In the genomic region with DNA sequence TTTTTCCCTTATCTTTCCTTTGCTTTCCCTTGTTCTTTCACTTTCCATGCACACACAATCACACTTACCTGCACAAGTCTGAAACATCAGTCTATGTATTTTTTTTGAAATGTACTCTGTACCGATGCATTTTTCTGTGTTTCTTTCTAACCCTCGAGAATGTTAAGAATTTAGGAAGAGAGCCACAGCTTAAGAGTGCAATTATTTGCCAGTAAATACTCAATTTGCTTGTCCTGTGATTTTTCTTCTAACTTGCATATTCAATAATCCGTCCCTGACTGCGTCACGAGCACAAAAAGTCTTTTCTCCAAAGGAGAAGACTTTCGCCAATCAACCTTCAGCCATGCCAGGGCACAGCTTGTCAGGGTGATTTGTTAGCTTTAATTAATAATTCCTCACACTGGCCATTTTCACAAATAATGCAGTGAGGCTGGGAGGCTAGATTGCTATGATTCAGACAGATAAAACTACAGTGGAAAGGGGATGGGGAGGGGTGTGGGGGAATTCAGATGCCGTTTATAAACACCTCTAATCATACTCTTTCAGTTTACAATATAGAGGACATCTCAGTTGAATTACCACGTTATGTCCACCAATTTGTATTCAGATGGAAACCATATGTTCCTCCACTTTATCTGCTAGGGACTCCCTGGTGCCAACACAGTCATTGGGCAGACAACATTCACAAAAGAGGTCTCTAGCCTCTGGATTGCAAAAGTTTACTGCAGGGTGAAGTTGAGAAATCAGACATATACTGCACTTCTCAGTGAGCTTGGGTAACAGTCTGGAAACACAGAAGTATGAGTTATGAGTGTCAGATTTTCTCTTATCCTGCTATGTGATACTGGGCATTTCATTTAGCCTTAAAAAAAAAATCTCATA, we compare ENCODE assay signal across 11 cellular contexts.
DNase-seq lines count a peak whose midpoint lies in the region; ATAC-seq and TF ChIP-seq lines count a peak whose summit lies in the region.
"Had no signal": no experiment of that assay in that cellular context is flagged by ENCODE, and none has a peak within 500 bp of the region (broad histone marks: within the 10 kb centered on the region; RNA-seq: fewer than 3 reads in every experiment).

No MANE protein-coding gene starts in this region.

- H3K27me3 ChIP-seq in CD8-positive, alpha-beta T cell (ENCODE audit: insufficient read depth, low read length) = no peaks in the 10 kb centered on the region

- POLR2A ChIA-PET in CD8-positive, alpha-beta T cell (lab: Charles Lee) = no interaction called here

- H3K9me3 ChIP-seq in CD8-positive, alpha-beta T cell (ENCODE audit: low read length) = no peaks in the 10 kb centered on the region

- H3K27ac ChIP-seq in CD8-positive, alpha-beta T cell (ENCODE audit: low read depth, low read length) = no peak overlapping the region

- peak; percentile 78 for ATAC-seq in SK-N-SH treated with all-trans-retinoic acid at 6 μM for 48 hours
- ATAC-seq in CD8-positive, alpha-beta T cell = no peak
- no peak for ATAC-seq in natural killer cell

- H3K4me1 Mint-ChIP-seq in Calu3 (ENCODE audit: low read depth, unreplicated experiment) = peaks cover 11% of the 10 kb centered on the region
- H3K4me1 Mint-ChIP-seq in CD8-positive, alpha-beta T cell (ENCODE audit: low read depth) = peaks cover 4% of the 10 kb centered on the region
- H3K4me1 Mint-ChIP-seq in natural killer cell = peaks cover 2 to 7% of the 10 kb centered on the region in 2 donors
- H3K4me1 Mint-ChIP-seq: activated naive CD4-positive, alpha-beta T cell treated with anti-CD3 and anti-CD28 coated beads, Interleukin-2, amount 10 ng/mL, durations not matched to agents 7 days and 5 days had no signal

- peaks cover 11% of the 10 kb centered on the region for H3K36me3 Mint-ChIP-seq in Calu3 (ENCODE audit: insufficient read depth, unreplicated experiment)
- H3K36me3 Mint-ChIP-seq in CD8-positive, alpha-beta T cell = no peaks in the 10 kb centered on the region
- H3K36me3 Mint-ChIP-seq in natural killer cell = no peaks in the 10 kb centered on the region
- H3K36me3 Mint-ChIP-seq: activated naive CD4-positive, alpha-beta T cell treated with anti-CD3 and anti-CD28 coated beads, Interleukin-2, amount 10 ng/mL, durations not matched to agents 7 days and 5 days had no signal

- no TSS peak for BruUV-seq in Calu3 (replicated peaks; lab: Mats Ljungman, UMichigan)

- H3K4me3 Mint-ChIP-seq in Calu3 (ENCODE audit: low read depth, unreplicated experiment) = peak overlapping the region; percentile 68
- H3K4me3 Mint-ChIP-seq in CD8-positive, alpha-beta T cell = no peak overlapping the region
- no peak overlapping the region for H3K4me3 Mint-ChIP-seq in natural killer cell
- H3K4me3 Mint-ChIP-seq: activated naive CD4-positive, alpha-beta T cell treated with anti-CD3 and anti-CD28 coated beads, Interleukin-2, amount 10 ng/mL, durations not matched to agents 7 days and 5 days had no signal

- H3K9me3 Mint-ChIP-seq in Calu3 (ENCODE audit: low read depth, unreplicated experiment) (no peaks in the 10 kb centered on the region), natural killer cell (no peaks in the 10 kb centered on the region)
- no peaks in the 10 kb centered on the region for H3K9me3 Mint-ChIP-seq in CD8-positive, alpha-beta T cell
- H3K9me3 Mint-ChIP-seq: activated naive CD4-positive, alpha-beta T cell treated with anti-CD3 and anti-CD28 coated beads, Interleukin-2, amount 10 ng/mL, durations not matched to agents 7 days and 5 days had no signal

- DNase-seq in Calu3 (no peak), glomerular visceral epithelial cell (ENCODE audit: extremely low spot score) (peak; percentile 13), retinal pigment epithelial cell (ENCODE audit: low read depth) (peak; percentile 77), NCI-H2196 (lab: John Stamatoyannopoulos, UW; ENCODE audit: unreplicated experiment) (no peak), natural killer cell (no peak), NCI-H345 treated with DMSO at 0.1 percent for 48 hours (lab: John Stamatoyannopoulos, UW; ENCODE audit: unreplicated experiment) (no peak)
- no peak for DNase-seq in CD8-positive, alpha-beta T cell
- DNase-seq: activated naive CD4-positive, alpha-beta T cell treated with anti-CD3 and anti-CD28 coated beads, Interleukin-2, amount 10 ng/mL, durations not matched to agents 7 days and 5 days; DMS79; SW 1271 had no signal

- intact Hi-C loops in Calu3 (cut with micrococcal nuclease; ENCODE audit: unreplicated experiment) (no loop called here), natural killer cell (cut with micrococcal nuclease) (no loop called here)
- intact Hi-C loops in CD8-positive, alpha-beta T cell (cut with DNase I, micrococcal nuclease) = no loop called here

- H3K4me1 ChIP-seq in CD8-positive, alpha-beta T cell (ENCODE audit: insufficient read depth, low read length) = no peaks in the 10 kb centered on the region

- CTCF ChIA-PET in Calu3 (lab: Charles Lee) = interaction anchor here (0.8 kb wide), 1 partner anchor 13 kb away, joined by 4 read pairs; no protein-coding TSS in a partner anchor
- CTCF ChIA-PET in CD8-positive, alpha-beta T cell (lab: Charles Lee) = no interaction called here

- no peaks in the 10 kb centered on the region for H3K36me3 ChIP-seq in CD8-positive, alpha-beta T cell (ENCODE audit: insufficient read depth, low read length)

- peak overlapping the region; percentile 48 for H3K4me3 ChIP-seq in retinal pigment epithelial cell (ENCODE audit: low read length)
- H3K4me3 ChIP-seq in CD8-positive, alpha-beta T cell (ENCODE audit: low read depth, low read length) = no peak overlapping the region

- peak overlapping the region; percentile 62 for H3K27ac Mint-ChIP-seq in Calu3 (ENCODE audit: unreplicated experiment)
- H3K27ac Mint-ChIP-seq in CD8-positive, alpha-beta T cell = no peak overlapping the region
- H3K27ac Mint-ChIP-seq in natural killer cell = no peak overlapping the region
- H3K27ac Mint-ChIP-seq: activated naive CD4-positive, alpha-beta T cell treated with anti-CD3 and anti-CD28 coated beads, Interleukin-2, amount 10 ng/mL, durations not matched to agents 7 days and 5 days had no signal

- TF ChIP-seq CTCF in Calu3 (IDR thresholded peaks at IDR 0.05; ENCODE audit: unreplicated experiment) (no peak), retinal pigment epithelial cell (conservative IDR thresholded peaks at IDR 0.05; ENCODE audit: low read depth, low read length) (no peak), natural killer cell (IDR thresholded peaks at IDR 0.05) (no peak)
- TF ChIP-seq CTCF in CD8-positive, alpha-beta T cell (IDR thresholded peaks at IDR 0.05) = no peak

- H3K27me3 Mint-ChIP-seq in Calu3 (ENCODE audit: unreplicated experiment) (no peaks in the 10 kb centered on the region), natural killer cell (ENCODE audit: low read depth in 2 of 2) (no peaks in the 10 kb centered on the region)
- no peaks in the 10 kb centered on the region for H3K27me3 Mint-ChIP-seq in CD8-positive, alpha-beta T cell (ENCODE audit: low read depth)
- H3K27me3 Mint-ChIP-seq: activated naive CD4-positive, alpha-beta T cell treated with anti-CD3 and anti-CD28 coated beads, Interleukin-2, amount 10 ng/mL, durations not matched to agents 7 days and 5 days had no signal

TF ChIP-seq in SK-N-SH treated with all-trans-retinoic acid at 6 μM for 48 hours, 23 proteins besides CTCF, POLR2A, EP300 and RAD21:
- TF ChIP-seq TCF4 (CRISPR knock-in tag; IDR thresholded peaks at IDR 0.05; ENCODE audit: borderline replicate concordance) = peak; percentile 26; the same call in 1 of the 2 replicates
- no peak for TF ChIP-seq TSHZ2 (CRISPR knock-in tag; IDR thresholded peaks at IDR 0.05)
- no peak for TF ChIP-seq RARB (CRISPR knock-in tag; IDR thresholded peaks at IDR 0.05)
- no peak for TF ChIP-seq ZFP30 (CRISPR knock-in tag; IDR thresholded peaks at IDR 0.05)

Comparison
In these comparisons a context has a peak if more than half of its experiments do, and no peak if none do; other contexts are left out.
1. DNase-seq: peak in glomerular visceral epithelial cell (single experiment) and retinal pigment epithelial cell (single experiment); none in Calu3 (single experiment), CD8-positive, alpha-beta T cell (0 of 7), NCI-H2196 (single experiment), natural killer cell (single experiment) and NCI-H345 treated with DMSO at 0.1 percent for 48 hours (single experiment).